ENCODE assay signal across 21 cellular contexts in genomic region chr6:4967301-4968030, GRCh38. TPM values are rescaled to one million over a fixed set of nuclear protein-coding genes. Genes with fewer than 3 reads are reported as not detected.
"Had no signal": no experiment of that assay in that cellular context is flagged by ENCODE, and none has a peak within 500 bp of the region (broad histone marks: within the 10 kb centered on the region; RNA-seq: fewer than 3 reads in every experiment).

No MANE protein-coding gene starts in this region.

- H3K27ac ChIP-seq: ascending aorta, colonic mucosa, dorsolateral prefrontal cortex, esophagus squamous epithelium, heart left ventricle, upper lobe of right lung, VCaP had no signal

- H3K27me3 ChIP-seq: ascending aorta, colonic mucosa, dorsolateral prefrontal cortex, esophagus squamous epithelium, heart left ventricle, upper lobe of right lung had no signal

- ATAC-seq: activated CD4-positive, CD25-positive, alpha-beta regulatory T cell treated with anti-CD3 and anti-CD28 coated beads, Interleukin-2, amount 50 U/mL, for 24 hours; activated CD8-positive, alpha-beta T cell treated with anti-CD3 and anti-CD28 coated beads for 36 hours; activated naive CD4-positive, alpha-beta T cell treated with anti-CD3 and anti-CD28 coated beads, Interleukin-2, amount 50 U/mL, for 72 hours; activated T-helper 17 cell treated with anti-CD3 and anti-CD28 coated beads, Interleukin-2, amount 50 U/mL, for 72 hours; heart left ventricle; left cardiac atrium; stimulated activated naive CD8-positive, alpha-beta T cell treated with anti-CD3 and anti-CD28 coated beads, Interleukin-15, Interleukin-2, amounts not matched to agents 100 U/mL and 50 U/mL, for 24 hours; upper lobe of right lung had no signal

- H3K4me1 ChIP-seq: ascending aorta, colonic mucosa, esophagus squamous epithelium, heart left ventricle, upper lobe of right lung had no signal

- H3K9me3 ChIP-seq: ascending aorta, colonic mucosa, esophagus squamous epithelium, heart left ventricle, upper lobe of right lung had no signal

- DNase-seq: activated CD4-positive, alpha-beta T cell treated with anti-CD3 and anti-CD28 coated beads, Interleukin-2, amount 10 ng/mL, durations not matched to agents 7 days and 5 days; activated CD8-positive, alpha-beta T cell treated with anti-CD3 and anti-CD28 coated beads for 36 hours; activated T-cell treated with anti-CD3 and anti-CD28 coated beads, Interleukin-2, amount 50 U/mL, for 1 hour; colonic mucosa; dorsolateral prefrontal cortex; esophagus squamous epithelium; heart left ventricle; islet precursor cell; left cardiac atrium; nephron progenitor cell; nucleus accumbens; posterior cingulate gyrus; stimulated activated CD4-positive, alpha-beta T cell treated with anti-CD3 and anti-CD28 coated beads, Interleukin-4, amount 100 ng/mL, for 24 hours; stimulated activated naive CD8-positive, alpha-beta T cell treated with anti-CD3 and anti-CD28 coated beads, Interleukin-15, Interleukin-2, amounts not matched to agents 100 U/mL and 50 U/mL, for 24 hours; T-helper 2 cell; upper lobe of right lung had no signal

- H3K36me3 ChIP-seq: ascending aorta, colonic mucosa, esophagus squamous epithelium, heart left ventricle, upper lobe of right lung had no signal

- H3K4me3 ChIP-seq: ascending aorta, colonic mucosa, dorsolateral prefrontal cortex, esophagus squamous epithelium, heart left ventricle, upper lobe of right lung had no signal

RNA-seq across cellular contexts. Expression of gene RPP40, which starts 36.4 kb away (rescaled TPM):
- total RNA-seq: ascending aorta had no signal
